Comparison of ENCODE assay signal across 23 cellular contexts in the genomic region with DNA sequence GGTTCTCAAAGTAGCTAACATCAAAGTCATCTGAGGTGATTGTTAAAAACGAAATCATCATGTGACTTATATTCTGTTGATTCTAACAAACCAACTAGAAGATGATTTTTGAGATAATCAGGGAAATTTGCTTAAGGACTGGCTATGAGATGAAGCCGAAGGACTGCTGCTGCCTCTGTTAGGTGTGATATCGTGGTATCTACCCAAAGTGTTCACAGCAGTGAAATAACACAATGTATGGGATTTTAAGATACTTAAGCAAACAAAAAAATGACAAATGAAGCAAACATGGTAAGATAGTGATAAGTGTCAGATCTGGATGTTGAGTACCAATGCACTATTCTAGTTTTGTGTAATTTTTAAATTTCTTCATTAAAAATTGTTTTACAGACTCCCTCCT. TPM values are rescaled to one million over a fixed set of nuclear protein-coding genes. Genes with fewer than 3 reads are reported as not detected.
DNase-seq lines count a peak whose midpoint lies in the region; ATAC-seq, FAIRE-seq and TF ChIP-seq lines count a peak whose summit lies in the region.
"Had no signal": no experiment of that assay in that cellular context is flagged by ENCODE, and none has a peak within 500 bp of the region (broad histone marks: within the 10 kb centered on the region; RNA-seq: fewer than 3 reads in every experiment).

No MANE protein-coding gene starts in this region.

- WGBS in SK-N-SH (ENCODE audit: low lambda C conversion rate), result 57% methylated on average over 3 of the region's 3 CpGs
- 19% methylated on average over 3 of the region's 3 CpGs for WGBS in K562 (ENCODE audit: insufficient coverage, low coverage, missing lambda C conversion rate)
- WGBS in stomach, 5 donors, result 49 to 79% (median 73%) methylated on average over 3 of the region's 3 CpGs

- H3K36me3 ChIP-seq in SK-N-SH (replicated peaks in 1 of 2; ENCODE audit: control insufficient read depth in 1 of 2, insufficient read depth in 2 of 2, low read length in 1 of 2) (peaks cover 2 to 3% of the 10 kb centered on the region in 2 experiments), K562 (ENCODE audit: control insufficient read depth, insufficient read depth, low read length) (no peaks in the 10 kb centered on the region), stomach (peaks cover 0 to 20% (median 15%) of the 10 kb centered on the region in 4 donors)
- H3K36me3 ChIP-seq: BE2C had no signal

- intact Hi-C loops in K562 (cut with micrococcal nuclease) (no loop called here), stomach (cut with DNase I; ENCODE audit: low total_unique reads) (no loop called here)

- H3F3A ChIP-seq in SK-N-SH (replicated peaks; ENCODE audit: insufficient read depth), result peaks cover 8% of the 10 kb centered on the region

- in situ Hi-C loops in K562 (cut with MboI), result no loop called here

- TF ChIP-seq POLR2A in H54 (IDR thresholded peaks at IDR 0.05; ENCODE audit: low read depth, low read length) (no peak), K562 (conservative IDR thresholded peaks at IDR 0.05) (no peak), stomach (IDR thresholded peaks at IDR 0.05) (no peak)

- H3K79me2 ChIP-seq in SK-N-SH (ENCODE audit: insufficient read depth) (no peaks in the 10 kb centered on the region), K562 (ENCODE audit: control insufficient read depth, insufficient read depth, low read length) (no peaks in the 10 kb centered on the region)

- peak; percentile 54 for ATAC-seq in K562
- ATAC-seq in HG03571 (IDR thresholded peaks at IDR 0.05; ENCODE audit: unreplicated experiment), result no peak

- TF ChIP-seq RAD21 in SK-N-SH (IDR thresholded peaks at IDR 0.05; ENCODE audit: low read length) (no peak), K562 (CRISPR knock-in tag; conservative IDR thresholded peaks at IDR 0.05 in 1 of 2, IDR thresholded peaks at IDR 0.05 in 1 of 2) (no peak)

- H3K9ac ChIP-seq in SK-N-SH (no peak overlapping the region), K562 (ENCODE audit: insufficient read depth in 1 of 2, low read depth in 2 of 2, low read length in 2 of 2) (no peak overlapping the region)
- H3K9ac ChIP-seq: BLaER1 had no signal

- TF ChIP-seq CTCF in SK-N-SH (IDR thresholded peaks at IDR 0.05), result no peak
- TF ChIP-seq CTCF in K562 (IDR thresholded peaks at IDR 0.05 in 2 of 3, conservative IDR thresholded peaks at IDR 0.05 in 1 of 3; ENCODE audit: insufficient read depth in 2 of 3, low read depth in 1 of 3, low read length in 3 of 3), result no peak
- TF ChIP-seq CTCF in stomach (IDR thresholded peaks at IDR 0.05), result no peak

- peaks cover 3 to 17% of the 10 kb centered on the region in 2 experiments; a peak in 2 of 4 replicates for H3K4me1 ChIP-seq in SK-N-SH (ENCODE audit: control insufficient read depth in 1 of 2, insufficient read depth in 2 of 2, low read depth in 1 of 2, low read length in 1 of 2)
- H3K4me1 ChIP-seq in K562 (replicated peaks in 1 of 2; ENCODE audit: control insufficient read depth in 2 of 2, insufficient read depth in 2 of 2, low read length in 2 of 2), result peaks cover 0 to 5% of the 10 kb centered on the region in 2 experiments; a peak in 3 of 5 replicates
- peaks cover 0 to 7% (median 3%) of the 10 kb centered on the region in 4 donors for H3K4me1 ChIP-seq in stomach
- H3K4me1 ChIP-seq: BE2C, BLaER1 had no signal

- no peaks in the 10 kb centered on the region for H3K9me2 ChIP-seq in SK-N-SH

- H3K27me3 ChIP-seq in SK-N-SH (ENCODE audit: insufficient read depth), result no peaks in the 10 kb centered on the region
- H3K27me3 ChIP-seq in K562 (ENCODE audit: control insufficient read depth in 2 of 2, insufficient read depth in 2 of 2, low read length in 2 of 2), result no peaks in the 10 kb centered on the region
- H3K27me3 ChIP-seq in stomach, result no peaks in the 10 kb centered on the region
- H3K27me3 ChIP-seq: BE2C, BLaER1 had no signal

- POLR2A ChIA-PET in SK-N-SH (lab: Yijun Ruan, JAX) (no interaction called here), K562 (lab: Yijun Ruan, JAX) (interaction anchor here (0.6 kb wide), 1 partner anchor 1118 kb away, joined by 3 read pairs; no protein-coding TSS in a partner anchor)

- H3K27ac ChIP-seq in SK-N-SH (ENCODE audit: low read depth in 2 of 2, low read length in 1 of 2), result peak overlapping the region; percentile 30 to 81; a peak in 2 of 4 replicates
- no peak overlapping the region for H3K27ac ChIP-seq in K562 (ENCODE audit: extremely low read depth, low read depth, low read length)
- no peak overlapping the region for H3K27ac ChIP-seq in stomach
- H3K27ac ChIP-seq: BLaER1 had no signal

- no TSS peak for BruUV-seq in K562 (replicated peaks; lab: Mats Ljungman, UMichigan)

- H3K4me2 ChIP-seq in SK-N-SH, result no peak overlapping the region
- no peak overlapping the region for H3K4me2 ChIP-seq in K562 (ENCODE audit: insufficient read depth, low read length)
- H3K4me2 ChIP-seq: BLaER1 had no signal

- H3K9me1 ChIP-seq in K562 (ENCODE audit: control insufficient read depth, insufficient read depth, low read length), result no peaks in the 10 kb centered on the region

- H4K20me1 ChIP-seq in SK-N-SH (ENCODE audit: insufficient read depth) (no peaks in the 10 kb centered on the region), K562 (replicated peaks; ENCODE audit: control insufficient read depth, insufficient read depth, low read length) (no peaks in the 10 kb centered on the region)
- H4K20me1 ChIP-seq: BLaER1 had no signal

- H3K4me3 ChIP-seq in SK-N-SH (ENCODE audit: low read depth in 2 of 2, low read length in 1 of 2) (no peak overlapping the region), K562 (no peak overlapping the region), stomach (no peak overlapping the region)
- H3K4me3 ChIP-seq: BLaER1 had no signal

- H2AFZ ChIP-seq in SK-N-SH (ENCODE audit: low read depth) (no peak overlapping the region), K562 (ENCODE audit: low read depth, low read length) (no peak overlapping the region)

- TF ChIP-seq EP300 in SK-N-SH (IDR thresholded peaks at IDR 0.05; ENCODE audit: borderline replicate concordance in 1 of 2, low read depth in 1 of 2, low read length in 1 of 2), result no peak
- no peak for TF ChIP-seq EP300 in K562 (IDR thresholded peaks at IDR 0.05; ENCODE audit: low read length)
- TF ChIP-seq EP300 in stomach (IDR thresholded peaks at IDR 0.05), result no peak

- H3K9me3 ChIP-seq in SK-N-SH (no peaks in the 10 kb centered on the region), K562 (replicated peaks; ENCODE audit: control insufficient read depth, insufficient read depth, low read depth, low read length) (no peaks in the 10 kb centered on the region), stomach (no peaks in the 10 kb centered on the region)
- H3K9me3 ChIP-seq: BE2C, BLaER1 had no signal

- no peak for DNase-seq in H54 (ENCODE audit: insufficient read length, low spot score)
- DNase-seq in SK-N-SH, result no peak
- DNase-seq in K562 (ENCODE audit: extremely low read depth in 1 of 4, low spot score in 3 of 4), result peak in 2 of 4 experiments; percentile 11 to 25
- no peak for DNase-seq in stomach
- DNase-seq in GDM1 (lab: John Stamatoyannopoulos, UW), result no peak
- DNase-seq in epidermal melanocyte (ENCODE audit: insufficient read length, low spot score), result no peak
- DNase-seq: 8988T; ACHN; BE2C; C1 segment of cervical spinal cord; CD4-positive, alpha-beta memory T cell; CD4-positive, CD25-positive, alpha-beta regulatory T cell; CD8-positive, alpha-beta memory T cell; COR-L47; DMS 273 treated with DMSO at 0.1 percent for 48 hours; DMS153; DMS53; DMS79; DND-41; GF-D8 had no signal

- CTCF ChIA-PET in SK-N-SH (lab: Yijun Ruan, JAX), result interaction anchor here (1.7 kb wide), 1 partner anchor 808 kb away, joined by 4 read pairs; no protein-coding TSS in a partner anchor
- CTCF ChIA-PET in K562 (lab: Yijun Ruan, JAX; ENCODE audit: low intra/inter-chr PET ratio), result no interaction called here

- FAIRE-seq in H54 (lab: Jason Lieb, UNC) (peak; percentile 33), K562 (lab: Jason Lieb, UNC) (no peak)
- FAIRE-seq: GM18507 had no signal

TF ChIP-seq in K562, 482 proteins besides CTCF, POLR2A, EP300 and RAD21 (continues in another document):
- TF ChIP-seq PRPF4 (IDR thresholded peaks at IDR 0.05; ENCODE audit: insufficient read depth, low read depth, low read length, poor library complexity, severe bottlenecking), result no peak
- TF ChIP-seq PTTG1 (tag; IDR thresholded peaks at IDR 0.05; ENCODE audit: low read depth), result no peak
- no peak for TF ChIP-seq ZNF766 (CRISPR knock-in tag; conservative IDR thresholded peaks at IDR 0.05)
- TF ChIP-seq XRCC5 (IDR thresholded peaks at IDR 0.05; ENCODE audit: low read depth, low read length), result no peak
- TF ChIP-seq CCNT2 (IDR thresholded peaks at IDR 0.05; ENCODE audit: borderline replicate concordance, extremely low read depth, insufficient read length, low read depth, low read length), result no peak
- no peak for TF ChIP-seq USF2 (CRISPR knock-in tag; IDR thresholded peaks at IDR 0.05)

RNA-seq across cellular contexts. Expression of gene GXYLT1, which starts 59.1 kb away (rescaled TPM):
- polyA plus RNA-seq in SK-N-SH (2012; rRNA removed) (5.0 and 5.8 TPM in 2 replicates), K562 (2011; rRNA removed) (5.4 and 9.3 TPM in 2 replicates), K562 (2014; fragmentation: Illumina TruSeq; extraction: Trizol) (6.3 and 7.0 TPM in 2 replicates), K562 (2014; fragmentation: Nextera tagmentation; extraction: Ambion mirVana) (1 to 10 TPM; 1.4 to 1.7 TPM), K562 (2014; rRNA removed) (4.5 and 5.5 TPM in 2 replicates), stomach (1 to 10 TPM; 1.4 to 1.9 (median 1.7) TPM)
- 7.4 and 8.5 TPM in 2 replicates for polyA plus RNA-seq in SK-N-SH (2012; cell fraction: cytosol; rRNA removed)
- 2.6 and 4.7 TPM in 2 replicates for polyA plus RNA-seq in SK-N-SH (2012; cell fraction: nucleus; rRNA removed)
- total RNA-seq in K562 (2011; cell fraction: chromatin; rRNA removed; ENCODE audit: low replicate concordance), result 6.4 and 19.2 TPM in 2 replicates
- 2.7 and 3.2 TPM in 2 replicates for total RNA-seq in K562 (2011; cell fraction: nucleolus; rRNA removed)
- 8.8 and 15.0 TPM in 2 replicates for total RNA-seq in K562 (2011; cell fraction: nucleoplasm; rRNA removed)
- total RNA-seq in K562 (2014; rRNA removed) (4.7 and 5.5 TPM in 2 replicates), K562 (2014; rRNA removed; fragmentation: Illumina TruSeq; extraction: Trizol) (4.8 and 5.4 TPM in 2 replicates), K562 (2015; rRNA removed; fragmentation: Illumina TruSeq; extraction: Trizol) (4.6 TPM in 2 replicates), K562 (2021) (4.7 and 6.8 TPM in 2 replicates), stomach (10 to 100 TPM in 3 of 5 donors, 1 to 10 TPM in 2; 3.2 to 17.6 (median 11.7) TPM)
- 1.4 and 2.4 TPM in 2 replicates for polyA plus RNA-seq in K562 (2011; cell fraction: cytosol; rRNA removed)
- 2.1 and 2.3 TPM in 2 replicates for polyA plus RNA-seq in K562 (2011; cell fraction: nucleus; rRNA removed)
- polyA plus RNA-seq in K562 (2012), result 5.2 and 5.9 TPM in 2 replicates
- 10.5 and 14.0 TPM in 2 replicates for polyA minus RNA-seq in K562 (2011; rRNA and poly(A)+ RNA removed)
- 5.0 and 6.3 TPM in 2 replicates for polyA minus RNA-seq in K562 (2011; cell fraction: cytosol; rRNA and poly(A)+ RNA removed)
- 3.2 and 4.4 TPM in 2 replicates for polyA minus RNA-seq in K562 (2011; cell fraction: nucleus; rRNA and poly(A)+ RNA removed)

Comparison
In these comparisons a context has a peak if more than half of its experiments do, and no peak if none do; other contexts are left out.
1. H3K27ac ChIP-seq: peak in SK-N-SH (2 of 2); none in K562 (single experiment) and stomach (0 of 5).